ENCODE assay signal across 1 cellular context in the genomic region with DNA sequence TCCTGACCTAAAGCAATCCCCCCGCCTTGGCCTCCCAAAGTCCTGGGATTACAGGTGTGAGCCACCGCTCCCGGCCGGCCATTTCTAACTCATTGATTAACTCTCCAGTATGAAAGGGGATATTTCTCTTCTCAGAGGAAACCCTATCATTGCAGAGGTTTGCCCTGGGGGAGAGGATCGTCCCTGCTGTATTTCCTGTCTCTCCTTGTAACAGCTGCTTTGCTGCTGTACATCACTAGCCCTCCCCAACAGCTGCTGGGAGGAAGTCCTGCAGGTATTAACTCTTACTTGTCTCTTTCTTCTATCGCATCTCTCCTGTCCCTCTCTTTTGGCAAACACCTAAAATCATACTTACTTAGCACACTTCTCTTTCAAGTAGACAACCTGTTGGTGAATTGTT.
TF ChIP-seq lines count a peak whose summit lies in the region.

No MANE protein-coding gene starts in this region.

TF ChIP-seq in GM23338, 12 proteins besides CTCF, POLR2A, EP300 and RAD21 (continued from another document):
- TF ChIP-seq, protein P1, sequence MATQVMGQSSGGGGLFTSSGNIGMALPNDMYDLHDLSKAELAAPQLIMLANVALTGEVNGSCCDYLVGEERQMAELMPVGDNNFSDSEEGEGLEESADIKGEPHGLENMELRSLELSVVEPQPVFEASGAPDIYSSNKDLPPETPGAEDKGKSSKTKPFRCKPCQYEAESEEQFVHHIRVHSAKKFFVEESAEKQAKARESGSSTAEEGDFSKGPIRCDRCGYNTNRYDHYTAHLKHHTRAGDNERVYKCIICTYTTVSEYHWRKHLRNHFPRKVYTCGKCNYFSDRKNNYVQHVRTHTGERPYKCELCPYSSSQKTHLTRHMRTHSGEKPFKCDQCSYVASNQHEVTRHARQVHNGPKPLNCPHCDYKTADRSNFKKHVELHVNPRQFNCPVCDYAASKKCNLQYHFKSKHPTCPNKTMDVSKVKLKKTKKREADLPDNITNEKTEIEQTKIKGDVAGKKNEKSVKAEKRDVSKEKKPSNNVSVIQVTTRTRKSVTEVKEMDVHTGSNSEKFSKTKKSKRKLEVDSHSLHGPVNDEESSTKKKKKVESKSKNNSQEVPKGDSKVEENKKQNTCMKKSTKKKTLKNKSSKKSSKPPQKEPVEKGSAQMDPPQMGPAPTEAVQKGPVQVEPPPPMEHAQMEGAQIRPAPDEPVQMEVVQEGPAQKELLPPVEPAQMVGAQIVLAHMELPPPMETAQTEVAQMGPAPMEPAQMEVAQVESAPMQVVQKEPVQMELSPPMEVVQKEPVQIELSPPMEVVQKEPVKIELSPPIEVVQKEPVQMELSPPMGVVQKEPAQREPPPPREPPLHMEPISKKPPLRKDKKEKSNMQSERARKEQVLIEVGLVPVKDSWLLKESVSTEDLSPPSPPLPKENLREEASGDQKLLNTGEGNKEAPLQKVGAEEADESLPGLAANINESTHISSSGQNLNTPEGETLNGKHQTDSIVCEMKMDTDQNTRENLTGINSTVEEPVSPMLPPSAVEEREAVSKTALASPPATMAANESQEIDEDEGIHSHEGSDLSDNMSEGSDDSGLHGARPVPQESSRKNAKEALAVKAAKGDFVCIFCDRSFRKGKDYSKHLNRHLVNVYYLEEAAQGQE (IDR thresholded peaks at IDR 0.05; ENCODE audit: unreplicated experiment), result no peak
- TF ChIP-seq, protein P2, sequence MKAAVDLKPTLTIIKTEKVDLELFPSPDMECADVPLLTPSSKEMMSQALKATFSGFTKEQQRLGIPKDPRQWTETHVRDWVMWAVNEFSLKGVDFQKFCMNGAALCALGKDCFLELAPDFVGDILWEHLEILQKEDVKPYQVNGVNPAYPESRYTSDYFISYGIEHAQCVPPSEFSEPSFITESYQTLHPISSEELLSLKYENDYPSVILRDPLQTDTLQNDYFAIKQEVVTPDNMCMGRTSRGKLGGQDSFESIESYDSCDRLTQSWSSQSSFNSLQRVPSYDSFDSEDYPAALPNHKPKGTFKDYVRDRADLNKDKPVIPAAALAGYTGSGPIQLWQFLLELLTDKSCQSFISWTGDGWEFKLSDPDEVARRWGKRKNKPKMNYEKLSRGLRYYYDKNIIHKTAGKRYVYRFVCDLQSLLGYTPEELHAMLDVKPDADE (IDR thresholded peaks at IDR 0.05), result no peak
- TF ChIP-seq POLR2AphosphoS5 (IDR thresholded peaks at IDR 0.05; ENCODE audit: low read depth), result no peak
- TF ChIP-seq ZNF114 (CRISPR knock-in tag; IDR thresholded peaks at IDR 0.05), result no peak
- no peak for TF ChIP-seq STAT1 (IDR thresholded peaks at IDR 0.05; ENCODE audit: unreplicated experiment)
- TF ChIP-seq ZNF331 (CRISPR knock-in tag; IDR thresholded peaks at IDR 0.05; ENCODE audit: low read depth), result no peak
- TF ChIP-seq, protein P3, sequence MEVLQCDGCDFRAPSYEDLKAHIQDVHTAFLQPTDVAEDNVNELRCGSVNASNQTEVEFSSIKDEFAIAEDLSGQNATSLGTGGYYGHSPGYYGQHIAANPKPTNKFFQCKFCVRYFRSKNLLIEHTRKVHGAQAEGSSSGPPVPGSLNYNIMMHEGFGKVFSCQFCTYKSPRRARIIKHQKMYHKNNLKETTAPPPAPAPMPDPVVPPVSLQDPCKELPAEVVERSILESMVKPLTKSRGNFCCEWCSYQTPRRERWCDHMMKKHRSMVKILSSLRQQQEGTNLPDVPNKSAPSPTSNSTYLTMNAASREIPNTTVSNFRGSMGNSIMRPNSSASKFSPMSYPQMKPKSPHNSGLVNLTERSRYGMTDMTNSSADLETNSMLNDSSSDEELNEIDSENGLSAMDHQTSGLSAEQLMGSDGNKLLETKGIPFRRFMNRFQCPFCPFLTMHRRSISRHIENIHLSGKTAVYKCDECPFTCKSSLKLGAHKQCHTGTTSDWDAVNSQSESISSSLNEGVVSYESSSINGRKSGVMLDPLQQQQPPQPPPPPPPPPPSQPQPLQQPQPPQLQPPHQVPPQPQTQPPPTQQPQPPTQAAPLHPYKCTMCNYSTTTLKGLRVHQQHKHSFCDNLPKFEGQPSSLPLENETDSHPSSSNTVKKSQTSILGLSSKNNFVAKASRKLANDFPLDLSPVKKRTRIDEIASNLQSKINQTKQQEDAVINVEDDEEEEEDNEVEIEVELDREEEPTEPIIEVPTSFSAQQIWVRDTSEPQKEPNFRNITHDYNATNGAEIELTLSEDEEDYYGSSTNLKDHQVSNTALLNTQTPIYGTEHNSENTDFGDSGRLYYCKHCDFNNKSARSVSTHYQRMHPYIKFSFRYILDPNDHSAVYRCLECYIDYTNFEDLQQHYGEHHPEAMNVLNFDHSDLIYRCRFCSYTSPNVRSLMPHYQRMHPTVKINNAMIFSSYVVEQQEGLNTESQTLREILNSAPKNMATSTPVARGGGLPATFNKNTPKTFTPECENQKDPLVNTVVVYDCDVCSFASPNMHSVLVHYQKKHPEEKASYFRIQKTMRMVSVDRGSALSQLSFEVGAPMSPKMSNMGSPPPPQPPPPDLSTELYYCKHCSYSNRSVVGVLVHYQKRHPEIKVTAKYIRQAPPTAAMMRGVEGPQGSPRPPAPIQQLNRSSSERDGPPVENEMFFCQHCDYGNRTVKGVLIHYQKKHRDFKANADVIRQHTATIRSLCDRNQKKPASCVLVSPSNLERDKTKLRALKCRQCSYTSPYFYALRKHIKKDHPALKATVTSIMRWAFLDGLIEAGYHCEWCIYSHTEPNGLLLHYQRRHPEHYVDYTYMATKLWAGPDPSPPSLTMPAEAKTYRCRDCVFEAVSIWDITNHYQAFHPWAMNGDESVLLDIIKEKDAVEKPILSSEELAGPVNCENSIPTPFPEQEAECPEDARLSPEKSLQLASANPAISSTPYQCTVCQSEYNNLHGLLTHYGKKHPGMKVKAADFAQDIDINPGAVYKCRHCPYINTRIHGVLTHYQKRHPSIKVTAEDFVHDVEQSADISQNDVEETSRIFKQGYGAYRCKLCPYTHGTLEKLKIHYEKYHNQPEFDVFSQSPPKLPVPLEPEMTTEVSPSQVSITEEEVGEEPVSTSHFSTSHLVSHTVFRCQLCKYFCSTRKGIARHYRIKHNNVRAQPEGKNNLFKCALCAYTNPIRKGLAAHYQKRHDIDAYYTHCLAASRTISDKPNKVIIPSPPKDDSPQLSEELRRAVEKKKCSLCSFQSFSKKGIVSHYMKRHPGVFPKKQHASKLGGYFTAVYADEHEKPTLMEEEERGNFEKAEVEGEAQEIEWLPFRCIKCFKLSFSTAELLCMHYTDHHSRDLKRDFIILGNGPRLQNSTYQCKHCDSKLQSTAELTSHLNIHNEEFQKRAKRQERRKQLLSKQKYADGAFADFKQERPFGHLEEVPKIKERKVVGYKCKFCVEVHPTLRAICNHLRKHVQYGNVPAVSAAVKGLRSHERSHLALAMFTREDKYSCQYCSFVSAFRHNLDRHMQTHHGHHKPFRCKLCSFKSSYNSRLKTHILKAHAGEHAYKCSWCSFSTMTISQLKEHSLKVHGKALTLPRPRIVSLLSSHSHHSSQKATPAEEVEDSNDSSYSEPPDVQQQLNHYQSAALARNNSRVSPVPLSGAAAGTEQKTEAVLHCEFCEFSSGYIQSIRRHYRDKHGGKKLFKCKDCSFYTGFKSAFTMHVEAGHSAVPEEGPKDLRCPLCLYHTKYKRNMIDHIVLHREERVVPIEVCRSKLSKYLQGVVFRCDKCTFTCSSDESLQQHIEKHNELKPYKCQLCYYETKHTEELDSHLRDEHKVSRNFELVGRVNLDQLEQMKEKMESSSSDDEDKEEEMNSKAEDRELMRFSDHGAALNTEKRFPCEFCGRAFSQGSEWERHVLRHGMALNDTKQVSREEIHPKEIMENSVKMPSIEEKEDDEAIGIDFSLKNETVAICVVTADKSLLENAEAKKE (CRISPR knock-in tag; IDR thresholded peaks at IDR 0.05), result no peak
